32 cellular contexts compared by ENCODE assay signal in genomic region chr11:77353131-77353530, GRCh38. TPM values are rescaled to one million over a fixed set of nuclear protein-coding genes. Genes with fewer than 3 reads are reported as not detected.
DNase-seq lines count a peak whose midpoint lies in the region; ATAC-seq, FAIRE-seq and TF ChIP-seq lines count a peak whose summit lies in the region.
"Had no signal": no experiment of that assay in that cellular context is flagged by ENCODE, and none has a peak within 500 bp of the region (broad histone marks: within the 10 kb centered on the region; RNA-seq: fewer than 3 reads in every experiment).

No MANE protein-coding gene starts in this region.

- H3K27me3 ChIP-seq in astrocyte (ENCODE audit: insufficient read depth, low read length) (no peaks in the 10 kb centered on the region), neutrophil (no peaks in the 10 kb centered on the region), aorta (ENCODE audit: control insufficient read depth in 1 of 2, insufficient read depth in 2 of 2, low read length in 1 of 2) (no peaks in the 10 kb centered on the region)
- H3K27me3 ChIP-seq: Peyer's patch, sigmoid colon, tibial nerve had no signal

- H3K36me3 ChIP-seq in astrocyte (ENCODE audit: insufficient read depth, low read length): peaks cover 3% of the 10 kb centered on the region
- H3K36me3 ChIP-seq in neutrophil: peaks cover 93% of the 10 kb centered on the region
- peaks cover 0 to 9% of the 10 kb centered on the region in 2 donors for H3K36me3 ChIP-seq in aorta (ENCODE audit: control insufficient read depth in 1 of 2, insufficient read depth in 2 of 2, low read length in 1 of 2)

- no peak for TF ChIP-seq CTCF in AG10803 (conservative IDR thresholded peaks at IDR 0.05; ENCODE audit: low read length)
- no peak for TF ChIP-seq CTCF in astrocyte (IDR thresholded peaks at IDR 0.05; ENCODE audit: insufficient read depth, low read depth, low read length)
- no peak for TF ChIP-seq CTCF in neutrophil (IDR thresholded peaks at IDR 0.05)

- no peaks in the 10 kb centered on the region for H3K4me1 ChIP-seq in astrocyte (ENCODE audit: insufficient read depth, low read length)
- peaks cover 0 to 5% of the 10 kb centered on the region in 2 experiments for H3K4me1 ChIP-seq in neutrophil (ENCODE audit: control insufficient read depth in 1 of 2, insufficient read depth in 1 of 2, low read depth in 1 of 2, low read length in 1 of 2)
- no peaks in the 10 kb centered on the region for H3K4me1 ChIP-seq in aorta (ENCODE audit: control insufficient read depth in 1 of 2, insufficient read depth in 2 of 2, low read length in 2 of 2)
- H3K4me1 ChIP-seq: Caco-2 had no signal

- H3K27ac ChIP-seq in astrocyte (ENCODE audit: low read depth, low read length): no peak overlapping the region
- peak overlapping the region; percentile 32 for H3K27ac ChIP-seq in neutrophil
- no peak overlapping the region for H3K27ac ChIP-seq in aorta (ENCODE audit: low read depth in 1 of 2, low read length in 2 of 2)
- H3K27ac ChIP-seq: C4-2B, Peyer's patch, tibial nerve had no signal

- H3K79me2 ChIP-seq in astrocyte (ENCODE audit: insufficient read depth, low read length): no peaks in the 10 kb centered on the region

- no peaks in the 10 kb centered on the region for H3K9me3 Mint-ChIP-seq in astrocyte (ENCODE audit: unreplicated experiment)
- H3K9me3 Mint-ChIP-seq: activated CD4-positive, alpha-beta T cell treated with anti-CD3 and anti-CD28 coated beads, Interleukin-2, amount 10 ng/mL, durations not matched to agents 24 days and 14 days; activated naive CD4-positive, alpha-beta T cell treated with anti-CD3 and anti-CD28 coated beads, Interleukin-2, amount 50 U/mL, for 24 hours; mesothelial cell of epicardium; naive thymus-derived CD4-positive, alpha-beta T cell; WTC11 had no signal

- peak; percentile 37 for FAIRE-seq in astrocyte (lab: Jason Lieb, UNC)
- FAIRE-seq: colon, endothelial cell of umbilical vein, islet of Langerhans had no signal

- H3K27ac Mint-ChIP-seq in astrocyte (ENCODE audit: unreplicated experiment): no peak overlapping the region
- H3K27ac Mint-ChIP-seq: activated CD4-positive, alpha-beta T cell treated with anti-CD3 and anti-CD28 coated beads, Interleukin-2, amount 10 ng/mL, durations not matched to agents 24 days and 14 days; activated naive CD4-positive, alpha-beta T cell treated with anti-CD3 and anti-CD28 coated beads, Interleukin-2, amount 50 U/mL, for 24 hours; mesothelial cell of epicardium; naive thymus-derived CD4-positive, alpha-beta T cell; progenitor cell of endocrine pancreas; WTC11 had no signal

- no peaks in the 10 kb centered on the region for H4K20me1 ChIP-seq in astrocyte (ENCODE audit: insufficient read depth, low read length)

- H3K4me2 ChIP-seq in astrocyte (ENCODE audit: low read length): no peak overlapping the region

- DNase-seq in AG10803 (ENCODE audit: low read depth) (peak; percentile 29), G401 (ENCODE audit: low spot score) (peak; percentile 65), astrocyte (ENCODE audit: low read depth) (peak; percentile 31), aorta (no peak)
- DNase-seq: activated CD4-positive, alpha-beta T cell treated with anti-CD3 and anti-CD28 coated beads, Interleukin-2, amount 10 ng/mL, durations not matched to agents 24 days and 14 days; amniotic stem cell; Caco-2; DND-41; glutamatergic neuron; GOT3; Karpas-422; naive thymus-derived CD4-positive, alpha-beta T cell; NCI-H446 treated with DMSO at 0.1 percent for 48 hours; NCI-H774; Peyer's patch; SIG-M5; sigmoid colon; stimulated activated CD4-positive, alpha-beta T cell treated with anti-CD3 and anti-CD28 coated beads, Interleukin-15, amount 100 ng/mL, for 24 hours; stimulated activated CD4-positive, alpha-beta T cell treated with anti-CD3 and anti-CD28 coated beads, Interleukin-4, amount 100 ng/mL, for 4 hours had no signal

- no peak overlapping the region for H2AFZ ChIP-seq in astrocyte (ENCODE audit: low read depth, low read length)

- no peaks in the 10 kb centered on the region for H3K27me3 Mint-ChIP-seq in astrocyte (ENCODE audit: low read depth, unreplicated experiment)
- H3K27me3 Mint-ChIP-seq: activated CD4-positive, alpha-beta T cell treated with anti-CD3 and anti-CD28 coated beads, Interleukin-2, amount 10 ng/mL, durations not matched to agents 24 days and 14 days; activated naive CD4-positive, alpha-beta T cell treated with anti-CD3 and anti-CD28 coated beads, Interleukin-2, amount 50 U/mL, for 24 hours; naive thymus-derived CD4-positive, alpha-beta T cell; progenitor cell of endocrine pancreas had no signal

- H3K4me1 Mint-ChIP-seq in astrocyte (ENCODE audit: low read depth, unreplicated experiment): peaks cover 13% of the 10 kb centered on the region
- H3K4me1 Mint-ChIP-seq: activated CD4-positive, alpha-beta T cell treated with anti-CD3 and anti-CD28 coated beads, Interleukin-2, amount 10 ng/mL, durations not matched to agents 24 days and 14 days; activated naive CD4-positive, alpha-beta T cell treated with anti-CD3 and anti-CD28 coated beads, Interleukin-2, amount 50 U/mL, for 24 hours; WTC11 had no signal

- H3K9me3 ChIP-seq in astrocyte (ENCODE audit: insufficient read depth, low read depth, low read length): no peaks in the 10 kb centered on the region
- no peaks in the 10 kb centered on the region for H3K9me3 ChIP-seq in neutrophil
- no peaks in the 10 kb centered on the region for H3K9me3 ChIP-seq in aorta (ENCODE audit: control insufficient read depth, low read length)
- H3K9me3 ChIP-seq: Caco-2, Peyer's patch, sigmoid colon, tibial nerve had no signal

- intact Hi-C loops in aorta (cut with DNase I): no loop called here

- H3K9ac ChIP-seq in astrocyte (ENCODE audit: low read length): no peak overlapping the region

- WGBS in aorta, 2 donors: 7 to 10% methylated on average over 3 of the region's 3 CpGs

- H3K4me3 Mint-ChIP-seq in astrocyte (ENCODE audit: unreplicated experiment): no peak overlapping the region
- H3K4me3 Mint-ChIP-seq: activated CD4-positive, alpha-beta T cell treated with anti-CD3 and anti-CD28 coated beads, Interleukin-2, amount 10 ng/mL, durations not matched to agents 24 days and 14 days; activated naive CD4-positive, alpha-beta T cell treated with anti-CD3 and anti-CD28 coated beads, Interleukin-2, amount 50 U/mL, for 24 hours; mesothelial cell of epicardium; naive thymus-derived CD4-positive, alpha-beta T cell; WTC11 had no signal

- no peak overlapping the region for H3K4me3 ChIP-seq in AG10803 (ENCODE audit: low read length)
- no peak overlapping the region for H3K4me3 ChIP-seq in astrocyte (ENCODE audit: insufficient read depth, low read depth, low read length)
- H3K4me3 ChIP-seq in neutrophil (ENCODE audit: low read depth in 1 of 2, low read length in 1 of 2): no peak overlapping the region
- H3K4me3 ChIP-seq in aorta (ENCODE audit: low read length in 2 of 2): no peak overlapping the region
- H3K4me3 ChIP-seq: Peyer's patch, sigmoid colon, tibial nerve had no signal

- ATAC-seq in aorta (ENCODE audit: low FRiP score) (no peak), HG03097 (IDR thresholded peaks at IDR 0.05; ENCODE audit: low FRiP score, unreplicated experiment) (no peak), HG03457 (IDR thresholded peaks at IDR 0.05; ENCODE audit: unreplicated experiment) (no peak)
- ATAC-seq: naive thymus-derived CD4-positive, alpha-beta T cell; WTC11 had no signal

- peaks cover 5% of the 10 kb centered on the region for H3K36me3 Mint-ChIP-seq in astrocyte (ENCODE audit: low read depth, unreplicated experiment)

- in situ Hi-C loops in G401 (cut with HindIII; ENCODE audit: low sequenced_read_pairs): no loop called here

RNA-seq across cellular contexts. Expression of gene GDPD4, which starts 51.6 kb away (rescaled TPM):
- total RNA-seq in G401 (2014; rRNA removed; shearing (Covaris generic)): not detected in 2 replicates
- not detected in 2 replicates for total RNA-seq in astrocyte
- not detected for total RNA-seq in aorta
- not detected for polyA plus RNA-seq in aorta
- total RNA-seq: activated CD4-positive, alpha-beta T cell treated with anti-CD3 and anti-CD28 coated beads, Interleukin-2, amount 10 ng/mL, durations not matched to agents 24 days and 14 days; activated CD8-positive, alpha-beta memory T cell treated with anti-CD3 and anti-CD28 coated beads for 36 hours; Caco-2; endothelial cell of umbilical vein; mesothelial cell of epicardium; naive thymus-derived CD4-positive, alpha-beta T cell; Peyer's patch; progenitor cell of endocrine pancreas; sigmoid colon; tibial nerve; WTC11 had no signal
- polyA plus RNA-seq: endothelial cell of umbilical vein; naive thymus-derived CD4-positive, alpha-beta T cell; sigmoid colon had no signal

Comparison
In these comparisons a context has a peak if more than half of its experiments do, and no peak if none do; other contexts are left out.
1. DNase-seq: peak in AG10803 (single experiment), G401 (single experiment) and astrocyte (single experiment); none in aorta (0 of 2).